Comparison of ENCODE assay signal across 9 cellular contexts in the genomic region with DNA sequence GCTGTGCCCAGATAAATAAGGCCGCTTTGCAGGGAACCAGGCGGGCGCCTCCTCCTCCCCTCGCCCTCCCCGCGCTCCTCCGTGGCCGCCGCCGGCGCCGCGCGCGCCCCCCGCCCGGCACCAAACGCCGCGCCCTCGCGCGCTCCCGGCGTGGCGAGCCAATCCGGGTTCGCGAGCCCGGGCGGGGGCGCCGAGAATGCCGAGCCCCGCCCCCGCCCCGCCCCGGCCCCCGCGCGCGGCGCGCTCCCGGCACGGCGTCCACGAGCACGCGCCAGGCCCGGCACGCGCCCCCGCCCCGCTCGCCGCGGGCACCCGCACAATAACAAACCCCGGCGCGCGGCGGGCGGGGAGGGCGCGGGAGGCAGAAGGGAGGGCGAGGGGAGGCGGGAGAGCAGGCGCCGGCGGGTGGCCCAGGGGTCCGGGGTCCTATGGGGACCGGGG.
DNase-seq lines count a peak whose midpoint lies in the region; ATAC-seq and TF ChIP-seq lines count a peak whose summit lies in the region.
"Had no signal": no experiment of that assay in that cellular context is flagged by ENCODE, and none has a peak within 500 bp of the region (broad histone marks: within the 10 kb centered on the region; RNA-seq: fewer than 3 reads in every experiment).

A gene with protein sequence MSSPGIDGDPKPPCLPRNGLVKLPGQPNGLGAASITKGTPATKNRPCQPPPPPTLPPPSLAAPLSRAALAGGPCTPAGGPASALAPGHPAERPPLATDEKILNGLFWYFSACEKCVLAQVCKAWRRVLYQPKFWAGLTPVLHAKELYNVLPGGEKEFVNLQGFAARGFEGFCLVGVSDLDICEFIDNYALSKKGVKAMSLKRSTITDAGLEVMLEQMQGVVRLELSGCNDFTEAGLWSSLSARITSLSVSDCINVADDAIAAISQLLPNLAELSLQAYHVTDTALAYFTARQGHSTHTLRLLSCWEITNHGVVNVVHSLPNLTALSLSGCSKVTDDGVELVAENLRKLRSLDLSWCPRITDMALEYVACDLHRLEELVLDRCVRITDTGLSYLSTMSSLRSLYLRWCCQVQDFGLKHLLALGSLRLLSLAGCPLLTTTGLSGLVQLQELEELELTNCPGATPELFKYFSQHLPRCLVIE (minus strand): TSS at position 54 of the 441 bp plus-strand sequence. CDS start 8,396 bp downstream, outside the sequence.

- ATAC-seq in RWPE2 (ENCODE audit: low read depth): no peak

- H3K27me3 ChIP-seq in RWPE2 (ENCODE audit: insufficient read depth, poor library complexity, severe bottlenecking) (no peaks in the 10 kb centered on the region), iPS-15b (ENCODE audit: control insufficient read depth, insufficient read depth, low read length) (peaks cover 72% of the 10 kb centered on the region)

- DNase-seq in GM03348 (ENCODE audit: low spot score) (peak; percentile 46), RWPE2 (ENCODE audit: low spot score) (no peak), AG08396 (ENCODE audit: low spot score) (no peak), retina (no peak)
- DNase-seq in activated CD4-positive, alpha-beta T cell treated with anti-CD3 and anti-CD28 coated beads for 48 hours: no peak
- no peak for DNase-seq in activated CD4-positive, CD25-positive, alpha-beta regulatory T cell treated with anti-CD3 and anti-CD28 coated beads, Interleukin-2, amount 50 U/mL, for 72 hours

- H3K9ac ChIP-seq in iPS-15b (ENCODE audit: low read depth, low read length): no peak within 1 kb of the TSS

- H3K4me3 ChIP-seq in RWPE2 (ENCODE audit: severe bottlenecking): peak within 1 kb of the TSS; percentile 87
- peak within 1 kb of the TSS; percentile 55 for H3K4me3 ChIP-seq in iPS-15b (ENCODE audit: low read depth, low read length)

- H3K27ac ChIP-seq in 22Rv1 (peak within 1 kb of the TSS; percentile 90), RWPE2 (ENCODE audit: poor library complexity, severe bottlenecking) (peak within 1 kb of the TSS; percentile 49)
- H3K27ac ChIP-seq: neutrophil had no signal

- no peaks in the 10 kb centered on the region for H3K36me3 ChIP-seq in RWPE2 (ENCODE audit: low read depth)
- H3K36me3 ChIP-seq in iPS-15b (ENCODE audit: control insufficient read depth, insufficient read depth, low read length): no peaks in the 10 kb centered on the region
- H3K36me3 ChIP-seq: neutrophil had no signal

- no peak for TF ChIP-seq CTCF in 22Rv1 (IDR thresholded peaks at IDR 0.05)
- TF ChIP-seq CTCF in RWPE2 (IDR thresholded peaks at IDR 0.05; ENCODE audit: poor library complexity, severe bottlenecking): no peak

- no peaks in the 10 kb centered on the region for H3K9me3 ChIP-seq in RWPE2 (ENCODE audit: severe bottlenecking)
- no peaks in the 10 kb centered on the region for H3K9me3 ChIP-seq in iPS-15b (ENCODE audit: control insufficient read depth, insufficient read depth, low read length)
- H3K9me3 ChIP-seq: neutrophil had no signal

- peaks cover 3% of the 10 kb centered on the region for H3K4me1 ChIP-seq in RWPE2 (ENCODE audit: insufficient read depth, poor library complexity, severe bottlenecking)
- H3K4me1 ChIP-seq in iPS-15b (ENCODE audit: control insufficient read depth, insufficient read depth, low read length): no peaks in the 10 kb centered on the region
